In the genomic region with DNA sequence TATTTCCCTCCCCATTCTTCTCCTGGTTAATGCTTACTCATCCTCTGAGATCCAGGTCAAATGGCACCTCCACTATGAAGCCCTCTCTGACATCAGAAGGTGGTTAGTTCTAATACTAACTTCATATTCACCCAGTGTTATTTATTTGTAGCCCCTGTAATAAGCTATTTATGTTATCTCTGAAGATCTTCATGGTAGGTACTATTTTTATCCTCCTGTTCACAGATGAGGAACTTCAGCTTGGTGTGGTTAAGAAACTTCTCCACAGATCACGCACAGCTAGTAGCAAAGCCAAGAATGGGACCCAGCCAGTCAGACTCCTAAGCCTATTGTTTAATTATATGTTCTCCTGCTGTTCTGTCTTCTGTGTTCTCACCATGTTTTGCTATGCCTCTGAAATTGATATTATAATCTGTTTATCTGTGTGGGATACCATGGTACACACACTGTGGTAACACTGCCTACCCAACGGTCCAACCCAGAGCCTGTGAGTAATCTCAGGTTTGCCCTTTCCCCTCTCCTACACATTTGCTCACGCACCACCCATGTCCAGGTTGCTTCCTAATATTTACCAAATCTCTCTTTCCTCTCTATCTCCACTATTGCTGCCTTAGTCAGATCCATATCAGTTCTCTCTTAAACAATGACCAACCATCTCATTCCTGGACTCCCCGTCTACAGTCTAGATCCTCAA, we compare ENCODE assay signal across 11 cellular contexts.
A peak's percentile ranks its signal among the peaks of the same experiment; 100 is the strongest.
DNase-seq lines count a peak whose midpoint lies in the region; ATAC-seq and TF ChIP-seq lines count a peak whose summit lies in the region.
"Had no signal": no experiment of that assay in that cellular context is flagged by ENCODE, and none has a peak within 500 bp of the region (broad histone marks: within the 10 kb centered on the region; RNA-seq: fewer than 3 reads in every experiment).

No MANE protein-coding gene starts in this region.

- H3K4me3 Mint-ChIP-seq in activated T-cell treated with anti-CD3 and anti-CD28 coated beads, Interleukin-2, amount 50 U/mL, for 4 hours, result no peak overlapping the region
- H3K4me3 Mint-ChIP-seq in stimulated activated effector memory CD8-positive, alpha-beta T cell treated with anti-CD3 and anti-CD28 coated beads, Interleukin-12 subunit alpha, Interleukin-12 subunit beta, amount 100 ng/mL, for 72 hours, result no peak overlapping the region
- H3K4me3 Mint-ChIP-seq: brain had no signal

- intact Hi-C loops in left ventricle myocardium inferior (cut with micrococcal nuclease), result no loop called here

- H3K36me3 Mint-ChIP-seq in activated T-cell treated with anti-CD3 and anti-CD28 coated beads, Interleukin-2, amount 50 U/mL, for 4 hours (ENCODE audit: insufficient read depth), result peaks cover 5% of the 10 kb centered on the region
- H3K36me3 Mint-ChIP-seq in stimulated activated effector memory CD8-positive, alpha-beta T cell treated with anti-CD3 and anti-CD28 coated beads, Interleukin-12 subunit alpha, Interleukin-12 subunit beta, amount 100 ng/mL, for 72 hours, result no peaks in the 10 kb centered on the region
- H3K36me3 Mint-ChIP-seq: brain had no signal

- no peaks in the 10 kb centered on the region for H3K27me3 ChIP-seq in left ventricle myocardium inferior (ENCODE audit: low read depth)

- ATAC-seq in activated T-cell treated with anti-CD3 and anti-CD28 coated beads, Interleukin-2, amount 50 U/mL, for 4 hours, result peak; percentile 18 to 30
- peak; percentile 76 for ATAC-seq in HG02798 (IDR thresholded peaks at IDR 0.05; ENCODE audit: poor library complexity, unreplicated experiment)
- ATAC-seq in stimulated activated effector memory CD8-positive, alpha-beta T cell treated with anti-CD3 and anti-CD28 coated beads, Interleukin-12 subunit alpha, Interleukin-12 subunit beta, amount 100 ng/mL, for 72 hours, result peak; percentile 90
- ATAC-seq: A549 had no signal

- no peak for DNase-seq in activated T-cell treated with anti-CD3 and anti-CD28 coated beads, Interleukin-2, amount 50 U/mL, for 4 hours
- no peak for DNase-seq in activated T-cell treated with anti-CD3 and anti-CD28 coated beads, Interleukin-2, amount 50 U/mL, for 48 hours
- DNase-seq in NCI-H69 (lab: John Stamatoyannopoulos, UW) (peak; percentile 10), DMS79 treated with DMSO at 0.1 percent for 48 hours (lab: John Stamatoyannopoulos, UW) (no peak), left ventricle myocardium inferior (no peak), iPS-NIHi7 (ENCODE audit: extremely low spot score) (no peak)
- no peak for DNase-seq in stimulated activated effector memory CD8-positive, alpha-beta T cell treated with anti-CD3 and anti-CD28 coated beads, Interleukin-12 subunit alpha, Interleukin-12 subunit beta, amount 100 ng/mL, for 72 hours (ENCODE audit: low spot score in 2 of 2)
- DNase-seq: stimulated activated CD4-positive, alpha-beta T cell treated with anti-CD3 and anti-CD28 coated beads, Interleukin-2, amount 100 ng/mL, for 24 hours had no signal

- H3K4me1 Mint-ChIP-seq in activated T-cell treated with anti-CD3 and anti-CD28 coated beads, Interleukin-2, amount 50 U/mL, for 4 hours (ENCODE audit: low read depth), result peaks cover 27% of the 10 kb centered on the region
- H3K4me1 Mint-ChIP-seq in stimulated activated effector memory CD8-positive, alpha-beta T cell treated with anti-CD3 and anti-CD28 coated beads, Interleukin-12 subunit alpha, Interleukin-12 subunit beta, amount 100 ng/mL, for 72 hours, result peaks cover 40% of the 10 kb centered on the region
- H3K4me1 Mint-ChIP-seq: brain had no signal

- TF ChIP-seq CTCF in left ventricle myocardium inferior (IDR thresholded peaks at IDR 0.05; ENCODE audit: borderline replicate concordance), result no peak

- H3K27me3 Mint-ChIP-seq in activated T-cell treated with anti-CD3 and anti-CD28 coated beads, Interleukin-2, amount 50 U/mL, for 4 hours (ENCODE audit: low read depth), result no peaks in the 10 kb centered on the region
- H3K27me3 Mint-ChIP-seq: brain had no signal

- peaks cover 6% of the 10 kb centered on the region for H3K4me1 ChIP-seq in left ventricle myocardium inferior
- H3K4me1 ChIP-seq: A549 had no signal

- H3K4me3 ChIP-seq in left ventricle myocardium inferior, result no peak overlapping the region
- H3K4me3 ChIP-seq: A549 had no signal

- H3K9me3 Mint-ChIP-seq in activated T-cell treated with anti-CD3 and anti-CD28 coated beads, Interleukin-2, amount 50 U/mL, for 4 hours, result peaks cover 20% of the 10 kb centered on the region
- peaks cover 10% of the 10 kb centered on the region for H3K9me3 Mint-ChIP-seq in stimulated activated effector memory CD8-positive, alpha-beta T cell treated with anti-CD3 and anti-CD28 coated beads, Interleukin-12 subunit alpha, Interleukin-12 subunit beta, amount 100 ng/mL, for 72 hours

- H3K27ac ChIP-seq in left ventricle myocardium inferior (replicated peaks), result no peak overlapping the region
- H3K27ac ChIP-seq: A549 had no signal

- peaks cover 13% of the 10 kb centered on the region for H3K9me3 ChIP-seq in left ventricle myocardium inferior (replicated peaks)

- no peaks in the 10 kb centered on the region for H3K36me3 ChIP-seq in left ventricle myocardium inferior

- no peak overlapping the region for H3K27ac Mint-ChIP-seq in stimulated activated effector memory CD8-positive, alpha-beta T cell treated with anti-CD3 and anti-CD28 coated beads, Interleukin-12 subunit alpha, Interleukin-12 subunit beta, amount 100 ng/mL, for 72 hours
- H3K27ac Mint-ChIP-seq: brain had no signal

Comparison
In these comparisons a context has a peak if more than half of its experiments do, and no peak if none do; other contexts are left out.
1. ATAC-seq: peak in every context shown above with its lines; median percentile 90 in stimulated activated effector memory CD8-positive, alpha-beta T cell treated with anti-CD3 and anti-CD28 coated beads, Interleukin-12 subunit alpha, Interleukin-12 subunit beta, amount 100 ng/mL, for 72 hours; 76 in HG02798; 24 in activated T-cell treated with anti-CD3 and anti-CD28 coated beads, Interleukin-2, amount 50 U/mL, for 4 hours.